ENCODE assay signal across 8 cellular contexts in genomic region chr20:10536531-10536930, GRCh38.
DNase-seq lines count a peak whose midpoint lies in the region; ATAC-seq and TF ChIP-seq lines count a peak whose summit lies in the region.

No MANE protein-coding gene starts in this region.

- no peak overlapping the region for H3K4me2 ChIP-seq in mesenchymal stem cell (ENCODE audit: low read length, poor library complexity, severe bottlenecking)

- POLR2A ChIA-PET in activated CD8-positive, alpha-beta T cell treated with anti-CD3 and anti-CD28 coated beads for 36 hours (lab: Charles Lee), result no interaction called here

- H3K18ac ChIP-seq in mesenchymal stem cell (ENCODE audit: low read depth in 1 of 2, low read length in 2 of 2), result no peak overlapping the region

- peaks cover 3% of the 10 kb centered on the region for H3K4me1 ChIP-seq in mesenchymal stem cell (ENCODE audit: control insufficient read depth, insufficient read depth, low read depth, low read length)

- no peak overlapping the region for H3K4me3 ChIP-seq in LNCaP clone FGC (ENCODE audit: low read depth, low read length)
- peak overlapping the region in 1 of 2 experiments; percentile 42 for H3K4me3 ChIP-seq in mesenchymal stem cell (ENCODE audit: insufficient read depth in 1 of 2, low read depth in 1 of 2, low read length in 2 of 2)

- CTCF ChIA-PET in activated CD8-positive, alpha-beta T cell treated with anti-CD3 and anti-CD28 coated beads for 36 hours (lab: Charles Lee), result interaction anchor here (0.6 to 2.8 kb wide), 10 partner anchors 13 to 108 kb away, joined by 3 to 9 read pairs (median 4); partner anchors contain the start of genes MKKS and SLX4IP

- no peaks in the 10 kb centered on the region for H3K36me3 ChIP-seq in mesenchymal stem cell (ENCODE audit: control insufficient read depth in 1 of 2, insufficient read depth in 2 of 2, low read depth in 1 of 2, low read length in 2 of 2)

- no peaks in the 10 kb centered on the region for H3K27me3 ChIP-seq in mesenchymal stem cell (ENCODE audit: control insufficient read depth in 1 of 2, insufficient read depth in 1 of 2, low read length in 2 of 2)

- peaks cover 14% of the 10 kb centered on the region for H3K4me1 Mint-ChIP-seq in activated CD8-positive, alpha-beta T cell treated with anti-CD3 and anti-CD28 coated beads for 36 hours (ENCODE audit: low read depth)

- no peak overlapping the region for H3K14ac ChIP-seq in mesenchymal stem cell (ENCODE audit: low read length in 2 of 2)

- no peak overlapping the region for H2AFZ ChIP-seq in mesenchymal stem cell (ENCODE audit: low read depth, low read length)

- no peak overlapping the region for H2BK120ac ChIP-seq in mesenchymal stem cell (ENCODE audit: low read depth, low read length)

- no peak overlapping the region for H3K27ac Mint-ChIP-seq in activated CD8-positive, alpha-beta T cell treated with anti-CD3 and anti-CD28 coated beads for 36 hours

- intact Hi-C loops in activated CD8-positive, alpha-beta T cell treated with anti-CD3 and anti-CD28 coated beads for 36 hours (cut with micrococcal nuclease), result no loop called here

- peak; percentile 28 for DNase-seq in GDM1 (lab: John Stamatoyannopoulos, UW)
- DNase-seq in LNCaP clone FGC (ENCODE audit: low read depth), result peak; percentile 80
- DNase-seq in activated CD8-positive, alpha-beta T cell treated with anti-CD3 and anti-CD28 coated beads for 36 hours, result peak; percentile 41
- no peak for DNase-seq in mesenchymal stem cell
- no peak for DNase-seq in cerebellar cortex (ENCODE audit: low spot score)

- peak overlapping the region; percentile 30 for H3K9ac ChIP-seq in mesenchymal stem cell (ENCODE audit: low read length)

- H3K4ac ChIP-seq in mesenchymal stem cell (ENCODE audit: low read depth in 1 of 2, low read length in 2 of 2), result no peak overlapping the region

- H3K27ac ChIP-seq in mesenchymal stem cell (ENCODE audit: low read length, poor library complexity, severe bottlenecking), result no peak overlapping the region

- H4K91ac ChIP-seq in mesenchymal stem cell (ENCODE audit: low read length), result no peak overlapping the region

- H3K36me3 Mint-ChIP-seq in activated CD8-positive, alpha-beta T cell treated with anti-CD3 and anti-CD28 coated beads for 36 hours (ENCODE audit: low read depth), result no peaks in the 10 kb centered on the region

- H2AK5ac ChIP-seq in mesenchymal stem cell (ENCODE audit: low read length, severe bottlenecking), result no peak overlapping the region

- H2BK5ac ChIP-seq in mesenchymal stem cell (ENCODE audit: low read depth, low read length, poor library complexity, severe bottlenecking), result no peak overlapping the region

- no peak overlapping the region for H4K8ac ChIP-seq in mesenchymal stem cell (ENCODE audit: low read length)

- no peak overlapping the region for H2BK12ac ChIP-seq in mesenchymal stem cell (ENCODE audit: low read length in 2 of 2)

- H3K9me3 Mint-ChIP-seq in activated CD8-positive, alpha-beta T cell treated with anti-CD3 and anti-CD28 coated beads for 36 hours, result no peaks in the 10 kb centered on the region

- H3K23ac ChIP-seq in mesenchymal stem cell (ENCODE audit: low read length in 2 of 2), result no peak overlapping the region

- WGBS in mesenchymal stem cell, result 53% methylated on average over 4 of the region's 4 CpGs

- no peaks in the 10 kb centered on the region for H3K27me3 Mint-ChIP-seq in activated CD8-positive, alpha-beta T cell treated with anti-CD3 and anti-CD28 coated beads for 36 hours

- no peak overlapping the region for H2BK15ac ChIP-seq in mesenchymal stem cell (ENCODE audit: low read depth, poor library complexity, severe bottlenecking)

- peak; percentile 67 for TF ChIP-seq CTCF in LNCaP clone FGC (IDR thresholded peaks at IDR 0.05; ENCODE audit: control insufficient read depth, extremely low read depth, insufficient read depth)
- peak; percentile 18 for TF ChIP-seq CTCF in activated CD8-positive, alpha-beta T cell treated with anti-CD3 and anti-CD28 coated beads for 36 hours (IDR thresholded peaks at IDR 0.05)

- peaks cover 11% of the 10 kb centered on the region for H3K79me1 ChIP-seq in mesenchymal stem cell (replicated peaks; ENCODE audit: low read length, poor library complexity, severe bottlenecking)

- no peak overlapping the region for H3K4me3 Mint-ChIP-seq in activated CD8-positive, alpha-beta T cell treated with anti-CD3 and anti-CD28 coated beads for 36 hours

- H3K9me3 ChIP-seq in mesenchymal stem cell (ENCODE audit: control insufficient read depth, low read length), result no peaks in the 10 kb centered on the region

- peak; percentile 37 for ATAC-seq in activated CD8-positive, alpha-beta T cell treated with anti-CD3 and anti-CD28 coated beads for 36 hours
- ATAC-seq in GM19395 (IDR thresholded peaks at IDR 0.05; ENCODE audit: unreplicated experiment) (no peak), GM18861 (IDR thresholded peaks at IDR 0.05; ENCODE audit: unreplicated experiment) (no peak), HG03520 (IDR thresholded peaks at IDR 0.05; ENCODE audit: unreplicated experiment) (no peak)

Comparison
In these comparisons a context has a peak if more than half of its experiments do, and no peak if none do; other contexts are left out.
1. DNase-seq: peak in GDM1 (single experiment), LNCaP clone FGC (single experiment) and activated CD8-positive, alpha-beta T cell treated with anti-CD3 and anti-CD28 coated beads for 36 hours (single experiment); none in mesenchymal stem cell (single experiment) and cerebellar cortex (single experiment).